8 cellular contexts compared by ENCODE assay signal in genomic region chr6:145734486-145735355, GRCh38. TPM values are rescaled to one million over a fixed set of nuclear protein-coding genes. Genes with fewer than 3 reads are reported as not detected.
DNase-seq lines count a peak whose midpoint lies in the region; ATAC-seq and TF ChIP-seq lines count a peak whose summit lies in the region.

No MANE protein-coding gene starts in this region.

- H3K27ac Mint-ChIP-seq in activated naive CD8-positive, alpha-beta T cell treated with anti-CD3 and anti-CD28 coated beads, Interleukin-2, amount 50 U/mL, for 24 hours, result peak overlapping the region; percentile 95

- peak overlapping the region; percentile 92 for H3K9ac ChIP-seq in SU-DHL-6 (ENCODE audit: low read length)

- peaks cover 9% of the 10 kb centered on the region for H3K36me3 Mint-ChIP-seq in activated naive CD8-positive, alpha-beta T cell treated with anti-CD3 and anti-CD28 coated beads, Interleukin-2, amount 50 U/mL, for 24 hours (ENCODE audit: low read depth)

- TF ChIP-seq POLR2A in heart left ventricle (IDR thresholded peaks at IDR 0.05), result peak in 1 of 2 donors; percentile 67
- TF ChIP-seq POLR2A in upper lobe of left lung (IDR thresholded peaks at IDR 0.05), result peak in 3 of 4 donors; percentile 30 to 72 (median 45)

- H3K4me2 ChIP-seq in SU-DHL-6 (ENCODE audit: low read depth, low read length, poor library complexity, severe bottlenecking), result peak overlapping the region; percentile 96

- WGBS in heart left ventricle, 4 donors, result 0% methylated on average over 52 to 74 of the region's 74 CpGs
- WGBS in upper lobe of left lung, 2 donors, result 1% methylated on average over 50 to 64 of the region's 74 CpGs

- intact Hi-C loops in heart left ventricle (cut with DNase I) (loop anchor here (1.0 to 10.0 kb wide), 8 partner anchors 78 to 230 kb away; partner anchors contain the start of genes FBXO30 (in 9 of the 10) and SHPRH (in 2 of the 10)), posterior cingulate gyrus (cut with DNase I) (loop anchor here (1.0 to 10.0 kb wide), 2 partner anchors 80 to 1520 kb away; partner anchors contain the start of gene FBXO30)

- ATAC-seq in HG02642 (IDR thresholded peaks at IDR 0.05; ENCODE audit: poor library complexity, unreplicated experiment) (peak; percentile 80), heart left ventricle (peak; percentile 84 to 97 (median 92)), upper lobe of left lung (ENCODE audit: low FRiP score in 2 of 2) (peak; percentile 95)
- ATAC-seq in activated naive CD8-positive, alpha-beta T cell treated with anti-CD3 and anti-CD28 coated beads, Interleukin-2, amount 50 U/mL, for 24 hours, result peak; percentile 83

- peaks cover 9% of the 10 kb centered on the region for H3K9me3 Mint-ChIP-seq in activated naive CD8-positive, alpha-beta T cell treated with anti-CD3 and anti-CD28 coated beads, Interleukin-2, amount 50 U/mL, for 24 hours

- no peaks in the 10 kb centered on the region for H3K27me3 Mint-ChIP-seq in activated naive CD8-positive, alpha-beta T cell treated with anti-CD3 and anti-CD28 coated beads, Interleukin-2, amount 50 U/mL, for 24 hours

- DNase-seq in GM10266 (ENCODE audit: extremely low spot score), result peak; percentile 85
- peak; percentile 88 for DNase-seq in NCI-H1092 treated with DMSO at 0.1 percent for 48 hours (lab: John Stamatoyannopoulos, UW)
- DNase-seq in activated naive CD8-positive, alpha-beta T cell treated with anti-CD3 and anti-CD28 coated beads, Interleukin-2, amount 50 U/mL, for 24 hours, result peak; percentile 82
- peak; percentile 91 to 95 (median 94) for DNase-seq in heart left ventricle
- peak; percentile 75 to 97 (median 84) for DNase-seq in posterior cingulate gyrus
- DNase-seq in upper lobe of left lung, result peak; percentile 91 to 98

- H3K4me3 Mint-ChIP-seq in activated naive CD8-positive, alpha-beta T cell treated with anti-CD3 and anti-CD28 coated beads, Interleukin-2, amount 50 U/mL, for 24 hours, result peak overlapping the region; percentile 92

- H3K27me3 ChIP-seq in SU-DHL-6 (ENCODE audit: low read length) (no peaks in the 10 kb centered on the region), heart left ventricle (no peaks in the 10 kb centered on the region), upper lobe of left lung (no peaks in the 10 kb centered on the region)

- H3K4me3 ChIP-seq in SU-DHL-6 (ENCODE audit: insufficient read depth, low read length, poor library complexity, severe bottlenecking) (peak overlapping the region; percentile 91), heart left ventricle (peak overlapping the region; percentile 43 to 87 (median 72)), upper lobe of left lung (peak overlapping the region; percentile 36 to 87 (median 72))

- H3K36me3 ChIP-seq in SU-DHL-6 (ENCODE audit: low read length) (0 out of 2 replicates have a peak, but pooled peaks cover 2% of the 10 kb centered on the region), heart left ventricle (no peaks in the 10 kb centered on the region), upper lobe of left lung (no peaks in the 10 kb centered on the region)

- H3K9me2 ChIP-seq in SU-DHL-6 (replicated peaks; ENCODE audit: insufficient read depth, low read length), result no peaks in the 10 kb centered on the region

- TF ChIP-seq EP300 in upper lobe of left lung (IDR thresholded peaks at IDR 0.05), result no peak

- H4K20me1 ChIP-seq in SU-DHL-6 (ENCODE audit: low read depth, low read length), result no peaks in the 10 kb centered on the region

- TF ChIP-seq CTCF in GM10266 (IDR thresholded peaks at IDR 0.05; ENCODE audit: control insufficient read depth, insufficient read depth, low read depth, missing control alignments), result no peak
- TF ChIP-seq CTCF in SU-DHL-6 (IDR thresholded peaks at IDR 0.05; ENCODE audit: insufficient read depth, low read length, poor library complexity, severe bottlenecking), result no peak
- peak in 2 of 12 donors; percentile 3 to 8 for TF ChIP-seq CTCF in heart left ventricle (IDR thresholded peaks at IDR 0.05)
- no peak for TF ChIP-seq CTCF in upper lobe of left lung (IDR thresholded peaks at IDR 0.05)

- peaks cover 23% of the 10 kb centered on the region for H3F3A ChIP-seq in SU-DHL-6 (ENCODE audit: insufficient read depth)

- H3K4me1 ChIP-seq in heart left ventricle (peaks cover 0 to 38% (median 14%) of the 10 kb centered on the region in 12 donors), upper lobe of left lung (peaks cover 8 to 16% (median 13%) of the 10 kb centered on the region in 4 donors)

- H3K27ac ChIP-seq in SU-DHL-6 (ENCODE audit: low read depth, low read length) (peak overlapping the region; percentile 80), heart left ventricle (peak overlapping the region; percentile 90 to 99 (median 96)), upper lobe of left lung (peak overlapping the region; percentile 92 to 98 (median 96))

- H2AFZ ChIP-seq in SU-DHL-6 (ENCODE audit: low read depth, low read length, severe bottlenecking), result peak overlapping the region; percentile 88

- H3K4me1 Mint-ChIP-seq in activated naive CD8-positive, alpha-beta T cell treated with anti-CD3 and anti-CD28 coated beads, Interleukin-2, amount 50 U/mL, for 24 hours, result peaks cover 46% of the 10 kb centered on the region

- H3K79me2 ChIP-seq in SU-DHL-6 (ENCODE audit: insufficient read depth, low read length), result peaks cover 9% of the 10 kb centered on the region; the same call in 1 of the 2 replicates

- H3K9me3 ChIP-seq in SU-DHL-6 (ENCODE audit: insufficient read depth, low read length) (no peaks in the 10 kb centered on the region; the same call in 1 of the 2 replicates), heart left ventricle (no peaks in the 10 kb centered on the region), upper lobe of left lung (no peaks in the 10 kb centered on the region)

RNA-seq across cellular contexts. Expression of gene EPM2A, which starts 0.6 kb away (rescaled TPM):
- total RNA-seq in heart left ventricle, result 10 to 100 TPM; 20.4 to 52.7 (median 42.6) TPM
- 10 to 100 TPM; 13.1 to 21.3 TPM for polyA plus RNA-seq in heart left ventricle
- 10 to 100 TPM in 4 of 6 donors, 1 to 10 TPM in 2; 9.3 to 27.7 (median 21.0) TPM for total RNA-seq in upper lobe of left lung

Comparison
In these comparisons a context has a peak if more than half of its experiments do, and no peak if none do; other contexts are left out.
1. Peak in every context shown above with its lines: DNase-seq, ATAC-seq, H3K4me3 ChIP-seq and H3K27ac ChIP-seq.